Comparison of ENCODE assay signal across 1 cellular context in the genomic region with DNA sequence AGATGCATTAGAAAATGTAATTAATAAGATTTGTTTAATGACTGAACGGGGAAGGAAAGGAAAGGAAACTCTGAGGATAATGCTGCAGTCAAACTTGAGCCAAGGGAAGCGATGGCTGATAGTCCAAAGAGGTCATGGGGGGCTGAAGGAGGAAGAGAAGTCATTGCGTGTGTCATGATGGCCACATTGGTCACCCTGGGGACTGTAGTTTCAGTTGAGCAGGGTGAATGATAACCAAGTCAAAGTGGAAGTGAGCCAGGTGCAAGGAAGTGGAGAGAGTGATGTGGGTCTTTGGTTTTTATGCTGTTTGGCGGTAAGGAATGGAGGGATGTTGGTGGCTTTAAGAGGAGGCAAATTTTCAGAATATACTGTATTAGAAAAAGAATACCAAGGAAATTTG.
TF ChIP-seq lines count a peak whose summit lies in the region.

No MANE protein-coding gene starts in this region.

TF ChIP-seq in GM12878, 131 proteins besides CTCF, POLR2A, EP300 and RAD21 (continued from another document and continues in another):
- TF ChIP-seq, protein P1, sequence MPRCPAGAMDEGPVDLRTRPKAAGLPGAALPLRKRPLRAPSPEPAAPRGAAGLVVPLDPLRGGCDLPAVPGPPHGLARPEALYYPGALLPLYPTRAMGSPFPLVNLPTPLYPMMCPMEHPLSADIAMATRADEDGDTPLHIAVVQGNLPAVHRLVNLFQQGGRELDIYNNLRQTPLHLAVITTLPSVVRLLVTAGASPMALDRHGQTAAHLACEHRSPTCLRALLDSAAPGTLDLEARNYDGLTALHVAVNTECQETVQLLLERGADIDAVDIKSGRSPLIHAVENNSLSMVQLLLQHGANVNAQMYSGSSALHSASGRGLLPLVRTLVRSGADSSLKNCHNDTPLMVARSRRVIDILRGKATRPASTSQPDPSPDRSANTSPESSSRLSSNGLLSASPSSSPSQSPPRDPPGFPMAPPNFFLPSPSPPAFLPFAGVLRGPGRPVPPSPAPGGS (IDR thresholded peaks at IDR 0.05; ENCODE audit: borderline replicate concordance, insufficient read depth, low read depth, low read length, poor library complexity, severe bottlenecking), result no peak
- TF ChIP-seq, protein P2, sequence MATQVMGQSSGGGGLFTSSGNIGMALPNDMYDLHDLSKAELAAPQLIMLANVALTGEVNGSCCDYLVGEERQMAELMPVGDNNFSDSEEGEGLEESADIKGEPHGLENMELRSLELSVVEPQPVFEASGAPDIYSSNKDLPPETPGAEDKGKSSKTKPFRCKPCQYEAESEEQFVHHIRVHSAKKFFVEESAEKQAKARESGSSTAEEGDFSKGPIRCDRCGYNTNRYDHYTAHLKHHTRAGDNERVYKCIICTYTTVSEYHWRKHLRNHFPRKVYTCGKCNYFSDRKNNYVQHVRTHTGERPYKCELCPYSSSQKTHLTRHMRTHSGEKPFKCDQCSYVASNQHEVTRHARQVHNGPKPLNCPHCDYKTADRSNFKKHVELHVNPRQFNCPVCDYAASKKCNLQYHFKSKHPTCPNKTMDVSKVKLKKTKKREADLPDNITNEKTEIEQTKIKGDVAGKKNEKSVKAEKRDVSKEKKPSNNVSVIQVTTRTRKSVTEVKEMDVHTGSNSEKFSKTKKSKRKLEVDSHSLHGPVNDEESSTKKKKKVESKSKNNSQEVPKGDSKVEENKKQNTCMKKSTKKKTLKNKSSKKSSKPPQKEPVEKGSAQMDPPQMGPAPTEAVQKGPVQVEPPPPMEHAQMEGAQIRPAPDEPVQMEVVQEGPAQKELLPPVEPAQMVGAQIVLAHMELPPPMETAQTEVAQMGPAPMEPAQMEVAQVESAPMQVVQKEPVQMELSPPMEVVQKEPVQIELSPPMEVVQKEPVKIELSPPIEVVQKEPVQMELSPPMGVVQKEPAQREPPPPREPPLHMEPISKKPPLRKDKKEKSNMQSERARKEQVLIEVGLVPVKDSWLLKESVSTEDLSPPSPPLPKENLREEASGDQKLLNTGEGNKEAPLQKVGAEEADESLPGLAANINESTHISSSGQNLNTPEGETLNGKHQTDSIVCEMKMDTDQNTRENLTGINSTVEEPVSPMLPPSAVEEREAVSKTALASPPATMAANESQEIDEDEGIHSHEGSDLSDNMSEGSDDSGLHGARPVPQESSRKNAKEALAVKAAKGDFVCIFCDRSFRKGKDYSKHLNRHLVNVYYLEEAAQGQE (IDR thresholded peaks at IDR 0.05; ENCODE audit: low read depth, low read length), result no peak
- peak; percentile 76; the same call in 1 of the 2 replicates for TF ChIP-seq PAX5 (IDR thresholded peaks at IDR 0.05; ENCODE audit: borderline replicate concordance, low read depth, low read length)
- no peak for TF ChIP-seq SMAD5 (IDR thresholded peaks at IDR 0.05; ENCODE audit: low read depth)
- TF ChIP-seq FOXK2 (IDR thresholded peaks at IDR 0.05), result no peak
- peak; percentile 61; the same call in 1 of the 2 replicates for TF ChIP-seq CREB1 (IDR thresholded peaks at IDR 0.05; ENCODE audit: low read depth)
- TF ChIP-seq FOS (IDR thresholded peaks at IDR 0.05; ENCODE audit: borderline replicate concordance, extremely low read depth, insufficient read length), result no peak
- TF ChIP-seq TCF3 (IDR thresholded peaks at IDR 0.05; ENCODE audit: borderline replicate concordance, insufficient read depth, low read depth, low read length), result peak; percentile 94
- TF ChIP-seq SIN3A (IDR thresholded peaks at IDR 0.05; ENCODE audit: low read depth, low read length), result no peak
- TF ChIP-seq NBN (IDR thresholded peaks at IDR 0.05), result 0 out of 2 replicates have a peak, but pooled peaks have one; percentile 60
- TF ChIP-seq JUNB (IDR thresholded peaks at IDR 0.05), result peak; percentile 69; the same call in 1 of the 2 replicates
- peak; percentile 56; the same call in 1 of the 3 replicates for TF ChIP-seq POU2F2 (IDR thresholded peaks at IDR 0.05; ENCODE audit: borderline replicate concordance, low read depth, low read length)
- 0 out of 2 replicates have a peak, but pooled peaks have one; percentile 66 for TF ChIP-seq MTA3 (IDR thresholded peaks at IDR 0.05; ENCODE audit: borderline replicate concordance, low read length)
- TF ChIP-seq ESRRA (IDR thresholded peaks at IDR 0.05; ENCODE audit: low read length), result no peak
- TF ChIP-seq STAT1 (conservative IDR thresholded peaks at IDR 0.05), result no peak
- TF ChIP-seq RFX5 (IDR thresholded peaks at IDR 0.05; ENCODE audit: low read depth, low read length), result no peak
- TF ChIP-seq IRF3 (IDR thresholded peaks at IDR 0.05), result no peak
- TF ChIP-seq, protein P3, sequence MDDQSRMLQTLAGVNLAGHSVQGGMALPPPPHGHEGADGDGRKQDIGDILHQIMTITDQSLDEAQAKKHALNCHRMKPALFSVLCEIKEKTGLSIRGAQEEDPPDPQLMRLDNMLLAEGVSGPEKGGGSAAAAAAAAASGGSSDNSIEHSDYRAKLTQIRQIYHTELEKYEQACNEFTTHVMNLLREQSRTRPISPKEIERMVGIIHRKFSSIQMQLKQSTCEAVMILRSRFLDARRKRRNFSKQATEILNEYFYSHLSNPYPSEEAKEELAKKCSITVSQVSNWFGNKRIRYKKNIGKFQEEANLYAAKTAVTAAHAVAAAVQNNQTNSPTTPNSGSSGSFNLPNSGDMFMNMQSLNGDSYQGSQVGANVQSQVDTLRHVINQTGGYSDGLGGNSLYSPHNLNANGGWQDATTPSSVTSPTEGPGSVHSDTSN (IDR thresholded peaks at IDR 0.05; ENCODE audit: insufficient replicate concordance, low read depth, low read length), result no peak
- peak; percentile 87 for TF ChIP-seq FOXM1 (IDR thresholded peaks at IDR 0.05; ENCODE audit: low read depth, low read length)
- peak; percentile 70; the same call in 1 of the 2 replicates for TF ChIP-seq CBFB (IDR thresholded peaks at IDR 0.05; ENCODE audit: low read depth)
- 0 out of 2 replicates have a peak, but pooled peaks have one; percentile 30 for TF ChIP-seq GABPA (IDR thresholded peaks at IDR 0.05; ENCODE audit: low read depth)
- TF ChIP-seq CHD1 (IDR thresholded peaks at IDR 0.05; ENCODE audit: low read depth, low read length), result no peak
- peak; percentile 79 to 86 for TF ChIP-seq IKZF2 (IDR thresholded peaks at IDR 0.05)
- no peak for TF ChIP-seq BHLHE40 (IDR thresholded peaks at IDR 0.05; ENCODE audit: borderline replicate concordance in 1 of 2, low read depth in 2 of 2, low read length in 1 of 2)
- no peak for TF ChIP-seq LARP7 (IDR thresholded peaks at IDR 0.05)
- no peak for TF ChIP-seq TAF1 (IDR thresholded peaks at IDR 0.05; ENCODE audit: borderline replicate concordance, low read depth, low read length)
- no peak for TF ChIP-seq RCOR1 (conservative IDR thresholded peaks at IDR 0.05; ENCODE audit: low read depth, low read length)
- TF ChIP-seq, protein P4, sequence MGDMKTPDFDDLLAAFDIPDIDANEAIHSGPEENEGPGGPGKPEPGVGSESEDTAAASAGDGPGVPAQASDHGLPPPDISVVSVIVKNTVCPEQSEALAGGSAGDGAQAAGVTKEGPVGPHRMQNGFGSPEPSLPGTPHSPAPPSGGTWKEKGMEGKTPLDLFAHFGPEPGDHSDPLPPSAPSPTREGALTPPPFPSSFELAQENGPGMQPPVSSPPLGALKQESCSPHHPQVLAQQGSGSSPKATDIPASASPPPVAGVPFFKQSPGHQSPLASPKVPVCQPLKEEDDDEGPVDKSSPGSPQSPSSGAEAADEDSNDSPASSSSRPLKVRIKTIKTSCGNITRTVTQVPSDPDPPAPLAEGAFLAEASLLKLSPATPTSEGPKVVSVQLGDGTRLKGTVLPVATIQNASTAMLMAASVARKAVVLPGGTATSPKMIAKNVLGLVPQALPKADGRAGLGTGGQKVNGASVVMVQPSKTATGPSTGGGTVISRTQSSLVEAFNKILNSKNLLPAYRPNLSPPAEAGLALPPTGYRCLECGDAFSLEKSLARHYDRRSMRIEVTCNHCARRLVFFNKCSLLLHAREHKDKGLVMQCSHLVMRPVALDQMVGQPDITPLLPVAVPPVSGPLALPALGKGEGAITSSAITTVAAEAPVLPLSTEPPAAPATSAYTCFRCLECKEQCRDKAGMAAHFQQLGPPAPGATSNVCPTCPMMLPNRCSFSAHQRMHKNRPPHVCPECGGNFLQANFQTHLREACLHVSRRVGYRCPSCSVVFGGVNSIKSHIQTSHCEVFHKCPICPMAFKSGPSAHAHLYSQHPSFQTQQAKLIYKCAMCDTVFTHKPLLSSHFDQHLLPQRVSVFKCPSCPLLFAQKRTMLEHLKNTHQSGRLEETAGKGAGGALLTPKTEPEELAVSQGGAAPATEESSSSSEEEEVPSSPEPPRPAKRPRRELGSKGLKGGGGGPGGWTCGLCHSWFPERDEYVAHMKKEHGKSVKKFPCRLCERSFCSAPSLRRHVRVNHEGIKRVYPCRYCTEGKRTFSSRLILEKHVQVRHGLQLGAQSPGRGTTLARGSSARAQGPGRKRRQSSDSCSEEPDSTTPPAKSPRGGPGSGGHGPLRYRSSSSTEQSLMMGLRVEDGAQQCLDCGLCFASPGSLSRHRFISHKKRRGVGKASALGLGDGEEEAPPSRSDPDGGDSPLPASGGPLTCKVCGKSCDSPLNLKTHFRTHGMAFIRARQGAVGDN (IDR thresholded peaks at IDR 0.05), result 0 out of 2 replicates have a peak, but pooled peaks have one; percentile 26
- TF ChIP-seq, protein P5, sequence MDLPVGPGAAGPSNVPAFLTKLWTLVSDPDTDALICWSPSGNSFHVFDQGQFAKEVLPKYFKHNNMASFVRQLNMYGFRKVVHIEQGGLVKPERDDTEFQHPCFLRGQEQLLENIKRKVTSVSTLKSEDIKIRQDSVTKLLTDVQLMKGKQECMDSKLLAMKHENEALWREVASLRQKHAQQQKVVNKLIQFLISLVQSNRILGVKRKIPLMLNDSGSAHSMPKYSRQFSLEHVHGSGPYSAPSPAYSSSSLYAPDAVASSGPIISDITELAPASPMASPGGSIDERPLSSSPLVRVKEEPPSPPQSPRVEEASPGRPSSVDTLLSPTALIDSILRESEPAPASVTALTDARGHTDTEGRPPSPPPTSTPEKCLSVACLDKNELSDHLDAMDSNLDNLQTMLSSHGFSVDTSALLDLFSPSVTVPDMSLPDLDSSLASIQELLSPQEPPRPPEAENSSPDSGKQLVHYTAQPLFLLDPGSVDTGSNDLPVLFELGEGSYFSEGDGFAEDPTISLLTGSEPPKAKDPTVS (IDR thresholded peaks at IDR 0.05; ENCODE audit: low read depth, low read length), result no peak
- peak; percentile 83; the same call in 1 of the 2 replicates for TF ChIP-seq NFIC (IDR thresholded peaks at IDR 0.05; ENCODE audit: low read depth, low read length)
- TF ChIP-seq ZBED1 (IDR thresholded peaks at IDR 0.05; ENCODE audit: borderline replicate concordance), result peak; percentile 80; the same call in 1 of the 2 replicates
- peak; percentile 70; the same call in 1 of the 2 replicates for TF ChIP-seq DPF2 (IDR thresholded peaks at IDR 0.05)
- no peak for TF ChIP-seq NKRF (conservative IDR thresholded peaks at IDR 0.05)
- TF ChIP-seq NR2F1 (conservative IDR thresholded peaks at IDR 0.05), result peak; percentile 70
- TF ChIP-seq MLLT1 (IDR thresholded peaks at IDR 0.05), result peak; percentile 68
- TF ChIP-seq, protein P6, sequence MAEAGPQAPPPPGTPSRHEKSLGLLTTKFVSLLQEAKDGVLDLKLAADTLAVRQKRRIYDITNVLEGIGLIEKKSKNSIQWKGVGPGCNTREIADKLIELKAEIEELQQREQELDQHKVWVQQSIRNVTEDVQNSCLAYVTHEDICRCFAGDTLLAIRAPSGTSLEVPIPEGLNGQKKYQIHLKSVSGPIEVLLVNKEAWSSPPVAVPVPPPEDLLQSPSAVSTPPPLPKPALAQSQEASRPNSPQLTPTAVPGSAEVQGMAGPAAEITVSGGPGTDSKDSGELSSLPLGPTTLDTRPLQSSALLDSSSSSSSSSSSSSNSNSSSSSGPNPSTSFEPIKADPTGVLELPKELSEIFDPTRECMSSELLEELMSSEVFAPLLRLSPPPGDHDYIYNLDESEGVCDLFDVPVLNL (IDR thresholded peaks at IDR 0.05; ENCODE audit: low read depth, low read length), result no peak
- TF ChIP-seq IKZF1 (conservative IDR thresholded peaks at IDR 0.05), result peak; percentile 81
- peak; percentile 62 for TF ChIP-seq YY1 (IDR thresholded peaks at IDR 0.05; ENCODE audit: low read depth, low read length)
- TF ChIP-seq RELB (IDR thresholded peaks at IDR 0.05; ENCODE audit: low read depth), result peak; percentile 49; the same call in 1 of the 2 replicates
